31 cellular contexts compared by ENCODE assay signal in the genomic region with DNA sequence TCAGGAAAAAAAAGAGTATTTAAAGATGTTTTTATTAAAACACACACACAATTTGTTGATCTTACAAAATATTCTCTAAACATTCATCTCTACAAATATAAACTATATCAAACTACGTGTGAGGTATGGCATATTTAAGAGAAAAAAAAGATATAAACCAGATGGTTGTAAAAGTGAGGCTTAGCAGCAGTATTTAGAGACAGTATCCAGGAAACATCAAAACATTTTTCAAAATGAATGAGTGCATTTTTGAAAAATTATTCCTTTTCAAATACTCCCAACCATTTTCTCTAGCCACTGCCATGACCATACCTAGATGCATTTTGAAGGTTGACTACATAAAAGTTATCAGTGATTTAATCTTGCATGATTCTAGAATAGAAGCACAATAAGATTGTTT. TPM values are rescaled to one million over a fixed set of nuclear protein-coding genes. Genes with fewer than 3 reads are reported as not detected.
"Had no signal": no experiment of that assay in that cellular context is flagged by ENCODE, and none has a peak within 500 bp of the region (broad histone marks: within the 10 kb centered on the region; RNA-seq: fewer than 3 reads in every experiment).

No MANE protein-coding gene starts in this region.

- H3K27ac Mint-ChIP-seq: activated B cell treated with CpG ODN at 0.5 μM for 24 hours; activated CD8-positive, alpha-beta T cell treated with anti-CD3 and anti-CD28 coated beads for 36 hours; activated naive CD8-positive, alpha-beta T cell; activated T-helper 17 cell treated with anti-CD3 and anti-CD28 coated beads, Interleukin-2, amount 50 U/mL, for 72 hours; effector memory CD8-positive, alpha-beta T cell; T-helper 17 cell; T-helper 2 cell treated with Interferon-gamma antibody and Interleukin-4, amounts not matched to agents 5 μg/mL and 100 μg/mL, for 36 hours had no signal

- H3K27ac ChIP-seq: body of pancreas, epithelial cell of prostate, esophagus squamous epithelium, WERI-Rb-1 had no signal

- H3K9me3 ChIP-seq: body of pancreas, esophagus squamous epithelium had no signal

- H3K4me1 Mint-ChIP-seq: activated T-helper 17 cell treated with anti-CD3 and anti-CD28 coated beads, Interleukin-2, amount 50 U/mL, for 72 hours; T-helper 17 cell had no signal

- H3K4me3 Mint-ChIP-seq: activated B cell treated with CpG ODN at 0.5 μM for 24 hours; activated CD8-positive, alpha-beta T cell treated with anti-CD3 and anti-CD28 coated beads for 36 hours; activated naive CD8-positive, alpha-beta T cell; activated T-cell treated with anti-CD3 and anti-CD28 coated beads, Interleukin-2, amount 50 U/mL, for 4 hours; activated T-helper 17 cell treated with anti-CD3 and anti-CD28 coated beads, Interleukin-2, amount 50 U/mL, for 72 hours; effector memory CD8-positive, alpha-beta T cell; T-helper 17 cell; T-helper 2 cell treated with Interferon-gamma antibody and Interleukin-4, amounts not matched to agents 5 μg/mL and 100 μg/mL, for 36 hours had no signal

- H3K36me3 Mint-ChIP-seq: activated naive CD8-positive, alpha-beta T cell had no signal

- FAIRE-seq: endothelial cell of umbilical vein had no signal

- H3K9me3 Mint-ChIP-seq: activated B cell treated with CpG ODN at 0.5 μM for 24 hours; activated CD8-positive, alpha-beta T cell treated with anti-CD3 and anti-CD28 coated beads for 36 hours; activated T-cell treated with anti-CD3 and anti-CD28 coated beads, Interleukin-2, amount 50 U/mL, for 4 hours; activated T-helper 17 cell treated with anti-CD3 and anti-CD28 coated beads, Interleukin-2, amount 50 U/mL, for 72 hours; effector memory CD8-positive, alpha-beta T cell; T-helper 2 cell treated with Interferon-gamma antibody and Interleukin-4, amounts not matched to agents 5 μg/mL and 100 μg/mL, for 36 hours had no signal

- H3K36me3 ChIP-seq: esophagus squamous epithelium, WERI-Rb-1 had no signal

- ATAC-seq: activated CD4-positive, CD25-positive, alpha-beta regulatory T cell treated with anti-CD3 and anti-CD28 coated beads, Interleukin-2, amount 50 U/mL, for 24 hours; activated CD8-positive, alpha-beta T cell treated with anti-CD3 and anti-CD28 coated beads for 36 hours; activated T-cell treated with anti-CD3 and anti-CD28 coated beads, Interleukin-2, amount 50 U/mL, for 4 hours; activated T-helper 17 cell treated with anti-CD3 and anti-CD28 coated beads, Interleukin-2, amount 50 U/mL, for 72 hours; body of pancreas; effector memory CD8-positive, alpha-beta T cell; T-helper 17 cell had no signal

- H3K4me1 ChIP-seq: body of pancreas, esophagus squamous epithelium had no signal

- H3K27me3 Mint-ChIP-seq: activated CD8-positive, alpha-beta T cell treated with anti-CD3 and anti-CD28 coated beads for 36 hours; activated naive CD8-positive, alpha-beta T cell; activated T-helper 17 cell treated with anti-CD3 and anti-CD28 coated beads, Interleukin-2, amount 50 U/mL, for 72 hours had no signal

- H3K27me3 ChIP-seq: body of pancreas, esophagus squamous epithelium had no signal

- DNase-seq: activated B cell treated with CpG ODN at 0.5 μM for 24 hours; activated CD4-positive, alpha-beta T cell treated with anti-CD3 and anti-CD28 coated beads for 48 hours; activated CD4-positive, alpha-beta T cell treated with anti-CD3 and anti-CD28 coated beads, Interleukin-2, amount 50 U/mL, for 1 hour; activated CD4-positive, alpha-beta T cell treated with anti-CD3 and anti-CD28 coated beads, Interleukin-2, amount 50 U/mL, for 48 hours; activated CD8-positive, alpha-beta memory T cell treated with anti-CD3 and anti-CD28 coated beads for 24 hours; activated CD8-positive, alpha-beta T cell treated with anti-CD3 and anti-CD28 coated beads for 36 hours; activated effector memory CD4-positive, alpha-beta T cell treated with Interleukin-2 at 50 U/mL for 16 hours; activated gamma-delta T cell treated with Interleukin-2 at 50 U/mL for 16 hours; activated naive CD4-positive, alpha-beta T cell treated with anti-CD3 and anti-CD28 coated beads, Interleukin-2, amount 50 U/mL, for 16 hours; activated naive CD4-positive, alpha-beta T cell treated with Interleukin-2 at 50 U/mL for 16 hours; activated T-cell treated with anti-CD3 and anti-CD28 coated beads, Interleukin-2, amount 50 U/mL, for 4 hours; amygdala; aorta; body of pancreas; caudate nucleus; cortex of kidney; dermis blood vessel endothelial cell; effector CD4-positive, alpha-beta T cell; effector memory CD8-positive, alpha-beta T cell; esophagus squamous epithelium; foreskin fibroblast; T-helper 1 cell; T-helper 17 cell; T1000; WERI-Rb-1 had no signal

- H3K4me3 ChIP-seq: body of pancreas, esophagus squamous epithelium had no signal

RNA-seq across cellular contexts. Expression of a gene that starts 38.2 kb away (rescaled TPM):
- total RNA-seq: activated CD8-positive, alpha-beta T cell treated with anti-CD3 and anti-CD28 coated beads for 36 hours; endothelial cell of umbilical vein had no signal
- polyA plus RNA-seq: endothelial cell of umbilical vein had no signal
